In genomic region chr10:133206311-133207040, GRCh38 we compare ENCODE assay signal across 27 cellular contexts. TPM values are rescaled to one million over a fixed set of nuclear protein-coding genes. Genes with fewer than 3 reads are reported as not detected.
DNase-seq lines count a peak whose midpoint lies in the region; ATAC-seq, FAIRE-seq and TF ChIP-seq lines count a peak whose summit lies in the region.
"Had no signal": no experiment of that assay in that cellular context is flagged by ENCODE, and none has a peak within 500 bp of the region (broad histone marks: within the 10 kb centered on the region; RNA-seq: fewer than 3 reads in every experiment).

No MANE protein-coding gene starts in this region.

- no peak overlapping the region for H3K23ac ChIP-seq in H1 (ENCODE audit: insufficient read length)

- H3K27ac ChIP-seq in right atrium auricular region, result no peak overlapping the region
- H3K27ac ChIP-seq in HEK293 (ENCODE audit: extremely low read depth, low read depth, low read length), result no peak overlapping the region
- no peak overlapping the region for H3K27ac ChIP-seq in H1 (ENCODE audit: low read depth, low read length)
- H3K27ac ChIP-seq: 22Rv1, GM23248 had no signal

- POLR2A ChIA-PET in HEK293 (lab: Yijun Ruan, JAX) (no interaction called here), H1 (lab: Charles Lee; ENCODE audit: partially characterized antibody) (interaction anchor here (1.2 to 2.6 kb wide), 3 partner anchors 9 to 55 kb away, joined by 3 to 11 read pairs (median 4); no protein-coding TSS in a partner anchor)

- no peak for TF ChIP-seq RAD21 in H1 (IDR thresholded peaks at IDR 0.05 in 1 of 2, conservative IDR thresholded peaks at IDR 0.05 in 1 of 2; ENCODE audit: low read depth in 2 of 2, low read length in 2 of 2)

- intact Hi-C loops in Right ventricle myocardium inferior (cut with DNase I), result no loop called here

- H4K5ac ChIP-seq in H1 (ENCODE audit: insufficient read length, low read depth, low read length), result no peak overlapping the region

- FAIRE-seq in H1 (lab: Jason Lieb, UNC), result no peak
- FAIRE-seq: A204.1, GM12891, GM18507 had no signal

- TF ChIP-seq EP300 in H1 (IDR thresholded peaks at IDR 0.05; ENCODE audit: borderline replicate concordance in 1 of 2, low read depth in 2 of 2, low read length in 2 of 2), result no peak

- H4K91ac ChIP-seq in H1 (replicated peaks; ENCODE audit: insufficient read length, low read length), result no peak overlapping the region

- H4K8ac ChIP-seq in H1 (ENCODE audit: extremely low read depth, insufficient read depth, low read length), result peak overlapping the region; percentile 89; the same call in 1 of the 2 replicates

- H2AK5ac ChIP-seq in H1 (ENCODE audit: low read depth, low read length), result no peak overlapping the region

- 91% methylated on average over 16 of the region's 17 CpGs; no CpG with 5 or more reads in 1 of the 2 experiments for WGBS in H1 (ENCODE audit: extremely low coverage in 1 of 2, insufficient coverage in 1 of 2, insufficient read length in 1 of 2, insufficient replicate concordance in 2 of 2, low coverage in 1 of 2, low lambda C conversion rate in 2 of 2, missing lambda C conversion rate in 1 of 2), 2 experiments

- no peak overlapping the region for H2BK20ac ChIP-seq in H1 (ENCODE audit: low read length)

- H3K36me3 ChIP-seq in right atrium auricular region (no peaks in the 10 kb centered on the region), HEK293 (ENCODE audit: control insufficient read depth in 2 of 2, insufficient read depth in 1 of 2, low read length in 2 of 2) (no peaks in the 10 kb centered on the region), H1 (ENCODE audit: control insufficient read depth in 2 of 4, insufficient read depth in 4 of 4, low read length in 3 of 4) (peaks cover 0 to 9% (median 0%) of the 10 kb centered on the region in 4 experiments; a peak in 3 of 8 replicates)

- no peak for TF ChIP-seq POLR2A in H1 (IDR thresholded peaks at IDR 0.05; ENCODE audit: control extremely low read depth in 1 of 2, low read depth in 2 of 2, low read length in 2 of 2)

- no peaks in the 10 kb centered on the region for H3K79me1 ChIP-seq in H1 (ENCODE audit: low read depth, low read length)

- CTCF ChIA-PET in HEK293 (lab: Yijun Ruan, JAX), result no interaction called here
- CTCF ChIA-PET in H1 (lab: Charles Lee; ENCODE audit: partially characterized antibody), result interaction anchor here (0.7 to 2.6 kb wide), 4 partner anchors 9 to 306 kb away, joined by 3 to 8 read pairs (median 6); no protein-coding TSS in a partner anchor

- peaks cover 5% of the 10 kb centered on the region; the same call in 1 of the 2 replicates for H3K23me2 ChIP-seq in H1 (ENCODE audit: low read depth, low read length)

- no peaks in the 10 kb centered on the region for H3K9me3 ChIP-seq in right atrium auricular region
- no peaks in the 10 kb centered on the region for H3K9me3 ChIP-seq in HEK293 (ENCODE audit: control insufficient read depth, insufficient read depth, low read depth, low read length)
- no peaks in the 10 kb centered on the region; a peak in 1 of 4 replicates for H3K9me3 ChIP-seq in H1 (ENCODE audit: insufficient read depth in 2 of 2, low read depth in 1 of 2, low read length in 1 of 2)

- H3K4me3 ChIP-seq in right atrium auricular region (no peak overlapping the region), HEK293 (ENCODE audit: low read depth, low read length) (no peak overlapping the region), H1 (ENCODE audit: extremely low read depth in 1 of 4, insufficient read depth in 2 of 4, low read depth in 3 of 4, low read length in 4 of 4) (no peak overlapping the region)
- H3K4me3 ChIP-seq: GM23248 had no signal

- no peaks in the 10 kb centered on the region for H3K79me2 ChIP-seq in H1 (ENCODE audit: control insufficient read depth in 1 of 2, insufficient read depth in 2 of 2, low read length in 2 of 2)

- no peak overlapping the region for H3K56ac ChIP-seq in H1 (replicated peaks; ENCODE audit: insufficient read length, low read depth, low read length)

- peaks cover 2 to 7% of the 10 kb centered on the region in 2 experiments for H4K20me1 ChIP-seq in H1 (replicated peaks in 1 of 2; ENCODE audit: control insufficient read depth in 1 of 2, insufficient read depth in 2 of 2, low read length in 2 of 2)

- H2AFZ ChIP-seq in H1 (ENCODE audit: low read length), result no peak overlapping the region
- H2AFZ ChIP-seq: GM23248 had no signal

- H2BK12ac ChIP-seq in H1 (ENCODE audit: low read depth, low read length), result no peak overlapping the region

- H3K4ac ChIP-seq in H1 (replicated peaks; ENCODE audit: insufficient read length, low read depth, low read length), result no peak overlapping the region

- no peak overlapping the region for H3K14ac ChIP-seq in H1 (ENCODE audit: insufficient read length)

- no peak overlapping the region for H2BK120ac ChIP-seq in H1 (replicated peaks; ENCODE audit: low read depth, low read length)

- no peak overlapping the region for H2BK5ac ChIP-seq in H1 (ENCODE audit: low read depth, low read length)

- DNase-seq in Right ventricle myocardium inferior (ENCODE audit: missing footprints), result peak; percentile 41
- no peak for DNase-seq in right atrium auricular region (ENCODE audit: low spot score)
- no peak for DNase-seq in H1 (ENCODE audit: low read depth in 1 of 2, low spot score in 2 of 2)
- no peak for DNase-seq in HUDEP-2 (lab: John Stamatoyannopoulos, UW; ENCODE audit: unreplicated experiment in 76 of 76)
- DNase-seq: C1 segment of cervical spinal cord, Calu3, COR-L47, DMS53, DMS79 treated with DMSO at 0.1 percent for 48 hours, GF-D8, GM23248, H9, HFFc6 had no signal

- no peak overlapping the region for H2BK15ac ChIP-seq in H1 (ENCODE audit: low read length)

- H3K18ac ChIP-seq in H1 (ENCODE audit: extremely low read depth, low read length), result no peak overlapping the region

- H3K4me1 ChIP-seq in right atrium auricular region (no peaks in the 10 kb centered on the region), HEK293 (ENCODE audit: control insufficient read depth, insufficient read depth, low read length) (no peaks in the 10 kb centered on the region; the same call in 1 of the 2 replicates), H1 (replicated peaks in 1 of 4; ENCODE audit: control insufficient read depth in 3 of 4, insufficient read depth in 4 of 4, low read length in 3 of 4) (no peaks in the 10 kb centered on the region)

- no peak overlapping the region for H3K4me2 ChIP-seq in H1 (ENCODE audit: insufficient read depth in 1 of 2, low read depth in 2 of 2, low read length in 2 of 2)

- TF ChIP-seq CTCF in right atrium auricular region (IDR thresholded peaks at IDR 0.05), result no peak
- no peak for TF ChIP-seq CTCF in HEK293 (tag by site-specific recombination; IDR thresholded peaks at IDR 0.05)
- no peak for TF ChIP-seq CTCF in H1 (IDR thresholded peaks at IDR 0.05; ENCODE audit: control extremely low read depth in 1 of 3, insufficient read depth in 1 of 3, low read depth in 1 of 3, low read length in 3 of 3)

- ATAC-seq in Right ventricle myocardium inferior, result no peak
- ATAC-seq in GM19455 (IDR thresholded peaks at IDR 0.05; ENCODE audit: unreplicated experiment), result no peak
- ATAC-seq in GM21737 (IDR thresholded peaks at IDR 0.05; ENCODE audit: unreplicated experiment), result no peak
- ATAC-seq: HCT116 had no signal

- H3K27me3 ChIP-seq in right atrium auricular region (no peaks in the 10 kb centered on the region), H1 (replicated peaks in 1 of 4; ENCODE audit: control insufficient read depth in 3 of 4, extremely low read depth in 1 of 4, insufficient read depth in 3 of 4, low read length in 3 of 4) (no peaks in the 10 kb centered on the region; a peak in 1 of 7 replicates)

- H3K9ac ChIP-seq in H1 (replicated peaks in 1 of 4; ENCODE audit: extremely low read depth in 1 of 4, low read depth in 3 of 4, low read length in 3 of 4), result no peak overlapping the region; a peak in 1 of 7 replicates
- H3K9ac ChIP-seq: GM23248 had no signal

TF ChIP-seq in HEK293, 187 proteins besides CTCF, POLR2A, EP300 and RAD21 (continues in another document):
- TF ChIP-seq ZNF24 (tag by site-specific recombination; IDR thresholded peaks at IDR 0.05), result no peak

TF ChIP-seq in H1, 55 proteins besides CTCF, POLR2A, EP300 and RAD21 (continues in another document):
- TF ChIP-seq KDM5A (IDR thresholded peaks at IDR 0.05; ENCODE audit: low read length) (no peak), CREB1 (IDR thresholded peaks at IDR 0.05) (no peak)

RNA-seq across cellular contexts. Expression of gene UTF1, which starts 23.5 kb away (rescaled TPM):
- not detected for total RNA-seq in Right ventricle myocardium inferior
- not detected for total RNA-seq in right atrium auricular region
- total RNA-seq in H1 (2021; fragmentation: NEBNext Ultra II Directional; extraction: Animal tissue kit (Norgen Biotek cat#: 25700)), result 21.7 and 21.8 TPM in 2 replicates
- polyA plus RNA-seq in H1 (2011; rRNA removed), result 0.47 and 0.97 TPM in 2 replicates
- 0.56 TPM for polyA plus RNA-seq in H1 (2011; cell fraction: cytosol; rRNA removed)
- 3.0 TPM for polyA plus RNA-seq in H1 (2011; cell fraction: nucleus; rRNA removed)
- 4.6 to 12.2 TPM (median 10.6 TPM) in 4 replicates for polyA plus RNA-seq in H1 (2012, experiment 1 of 2)
- polyA plus RNA-seq in H1 (2012, experiment 2 of 2), result 0.80 TPM
- polyA plus RNA-seq in H1 (2013, experiment 1 of 2), result 23.8 TPM
- polyA plus RNA-seq in H1 (2013, experiment 2 of 2), result 24.8 TPM
- not detected in 2 replicates for polyA minus RNA-seq in H1 (2011; rRNA and poly(A)+ RNA removed)
- polyA minus RNA-seq in H1 (2011; cell fraction: cytosol; rRNA and poly(A)+ RNA removed), result 6.3 TPM
- polyA minus RNA-seq in H1 (2011; cell fraction: nucleus; rRNA and poly(A)+ RNA removed), result 4.3 TPM
- total RNA-seq: Calu3; CD4-positive, alpha-beta memory T cell; Daoy; G401; GM23248; H4; HFFc6 had no signal
- polyA plus RNA-seq: AG04450; CD4-positive, alpha-beta memory T cell; GM23248 had no signal

RNA-seq across cellular contexts. Expression of gene VENTX, which starts 31.2 kb away (rescaled TPM):
- total RNA-seq in Right ventricle myocardium inferior (0.54 TPM), right atrium auricular region (under 1 TPM; 0.44 to 0.63 TPM)
- 4.7 and 5.6 TPM in 2 replicates for total RNA-seq in H1 (2021; fragmentation: NEBNext Ultra II Directional; extraction: Animal tissue kit (Norgen Biotek cat#: 25700))
- 5.6 and 7.8 TPM in 2 replicates for polyA plus RNA-seq in H1 (2011; rRNA removed)
- 4.6 TPM for polyA plus RNA-seq in H1 (2011; cell fraction: cytosol; rRNA removed)
- polyA plus RNA-seq in H1 (2011; cell fraction: nucleus; rRNA removed), result 17.4 TPM
- 3.4 to 5.9 TPM (median 5.1 TPM) in 4 replicates for polyA plus RNA-seq in H1 (2012, experiment 1 of 2)
- 3.8 TPM for polyA plus RNA-seq in H1 (2012, experiment 2 of 2)
- polyA plus RNA-seq in H1 (2013, experiment 1 of 2), result 3.8 TPM
- 3.5 TPM for polyA plus RNA-seq in H1 (2013, experiment 2 of 2)
- polyA minus RNA-seq in H1 (2011; rRNA and poly(A)+ RNA removed), result 1.6 and 1.7 TPM in 2 replicates
- polyA minus RNA-seq in H1 (2011; cell fraction: cytosol; rRNA and poly(A)+ RNA removed), result 5.8 TPM
- polyA minus RNA-seq in H1 (2011; cell fraction: nucleus; rRNA and poly(A)+ RNA removed), result 6.0 TPM
- total RNA-seq: B cell; Calu3; CD4-positive, alpha-beta memory T cell; Daoy; G401; GM23248; H4; HFFc6 had no signal
- polyA plus RNA-seq: AG04450; CD4-positive, alpha-beta memory T cell; GM23248 had no signal

RNA-seq across cellular contexts. Expression of gene KNDC1, which starts 46.5 kb away (rescaled TPM):
- not detected for total RNA-seq in Right ventricle myocardium inferior
- 1 to 10 TPM in 1 of 2 donors, under 1 TPM in 1; 0.59 to 1.8 TPM for total RNA-seq in right atrium auricular region
- total RNA-seq in H1 (2021; fragmentation: NEBNext Ultra II Directional; extraction: Animal tissue kit (Norgen Biotek cat#: 25700)), result 16.7 and 19.3 TPM in 2 replicates
- 7.5 and 10.4 TPM in 2 replicates for polyA plus RNA-seq in H1 (2011; rRNA removed)
- 8.2 TPM for polyA plus RNA-seq in H1 (2011; cell fraction: cytosol; rRNA removed)
- polyA plus RNA-seq in H1 (2011; cell fraction: nucleus; rRNA removed), result 24.2 TPM
- 10.6 to 18.0 TPM (median 14.3 TPM) in 4 replicates for polyA plus RNA-seq in H1 (2012, experiment 1 of 2)
- polyA plus RNA-seq in H1 (2012, experiment 2 of 2), result 7.0 TPM
- polyA plus RNA-seq in H1 (2013, experiment 1 of 2), result 6.2 TPM
- 5.8 TPM for polyA plus RNA-seq in H1 (2013, experiment 2 of 2)
- polyA minus RNA-seq in H1 (2011; rRNA and poly(A)+ RNA removed), result 14.2 and 17.3 TPM in 2 replicates
- 9.8 TPM for polyA minus RNA-seq in H1 (2011; cell fraction: cytosol; rRNA and poly(A)+ RNA removed)
- 27.6 TPM for polyA minus RNA-seq in H1 (2011; cell fraction: nucleus; rRNA and poly(A)+ RNA removed)
- total RNA-seq: Daoy had no signal

Comparison
In these comparisons a context has a peak if more than half of its experiments do, and no peak if none do; other contexts are left out.
1. RNA of gene UTF1, which starts 23.5 kb away (total RNA-seq): 21.7 to 21.8 TPM in H1; not detected in Right ventricle myocardium inferior (single experiment) and not detected in right atrium auricular region; every median in the first group is over 10 times any median in the second.